In genomic region chr2:111618953-111619902, GRCh38 we compare ENCODE assay signal across 11 cellular contexts.
A peak's percentile ranks its signal among the peaks of the same experiment; 100 is the strongest.
DNase-seq lines count a peak whose midpoint lies in the region; ATAC-seq and TF ChIP-seq lines count a peak whose summit lies in the region.
"Had no signal": no experiment of that assay in that cellular context is flagged by ENCODE, and none has a peak within 500 bp of the region (broad histone marks: within the 10 kb centered on the region; RNA-seq: fewer than 3 reads in every experiment).

No MANE protein-coding gene starts in this region.

- H3K27ac ChIP-seq in PC-3 (ENCODE audit: low read length) (no peak overlapping the region), esophagus (ENCODE audit: low read depth in 2 of 2, low read length in 1 of 2) (peak overlapping the region; percentile 22 to 82), osteoblast (ENCODE audit: low read depth, low read length) (no peak overlapping the region)

- H3K4me1 ChIP-seq in PC-3 (ENCODE audit: insufficient read depth, low read length) = peaks cover 37% of the 10 kb centered on the region
- peaks cover 9% of the 10 kb centered on the region in 2 donors for H3K4me1 ChIP-seq in esophagus (ENCODE audit: control insufficient read depth in 2 of 2, insufficient read depth in 2 of 2, low read length in 1 of 2)
- peaks cover 23% of the 10 kb centered on the region for H3K4me1 ChIP-seq in osteoblast (ENCODE audit: insufficient read depth, low read length)

- H3K9ac ChIP-seq in PC-3 (ENCODE audit: low read length) = no peak overlapping the region

- no peaks in the 10 kb centered on the region for H3K9me2 ChIP-seq in PC-3 (replicated peaks; ENCODE audit: low read length)

- H2AFZ ChIP-seq in PC-3 (ENCODE audit: low read length) (no peak overlapping the region), osteoblast (ENCODE audit: low read length) (peak overlapping the region; percentile 65)

- BruUV-seq in PC-3 (replicated peaks; lab: Mats Ljungman, UMichigan) = no TSS peak

- H3K79me2 ChIP-seq in PC-3 (ENCODE audit: low read length) (no peaks in the 10 kb centered on the region), osteoblast (ENCODE audit: insufficient read depth, low read length) (no peaks in the 10 kb centered on the region)

- H3K9me3 ChIP-seq in PC-3 (ENCODE audit: low read length) (no peaks in the 10 kb centered on the region), esophagus (ENCODE audit: control insufficient read depth in 2 of 2, insufficient read depth in 1 of 2, low read depth in 1 of 2, low read length in 1 of 2) (no peaks in the 10 kb centered on the region), osteoblast (ENCODE audit: low read depth, low read length) (no peaks in the 10 kb centered on the region)

- H3K4me2 ChIP-seq in PC-3 (ENCODE audit: low read length) = no peak overlapping the region
- H3K4me2 ChIP-seq in osteoblast (ENCODE audit: insufficient read depth, low read length) = peak overlapping the region; percentile 59

- no peaks in the 10 kb centered on the region for H3K36me3 ChIP-seq in PC-3 (ENCODE audit: low read depth, low read length)
- no peaks in the 10 kb centered on the region for H3K36me3 ChIP-seq in esophagus (ENCODE audit: control insufficient read depth in 2 of 2, insufficient read depth in 2 of 2, low read length in 1 of 2)
- H3K36me3 ChIP-seq in osteoblast (ENCODE audit: insufficient read depth, low read length) = no peaks in the 10 kb centered on the region

- H4K20me1 ChIP-seq in PC-3 (ENCODE audit: low read length) (no peaks in the 10 kb centered on the region), osteoblast (ENCODE audit: insufficient read depth, low read length) (no peaks in the 10 kb centered on the region)

- ATAC-seq in PC-3 = no peak
- no peak for ATAC-seq in GM21786 (IDR thresholded peaks at IDR 0.05; ENCODE audit: unreplicated experiment)
- ATAC-seq: activated naive CD4-positive, alpha-beta T cell treated with anti-CD3 and anti-CD28 coated beads, Interleukin-2, amount 50 U/mL, for 72 hours; naive thymus-derived CD8-positive, alpha-beta T cell had no signal

- CTCF ChIA-PET in PC-3 (lab: Charles Lee) = interaction anchor here (0.6 kb wide), 1 partner anchor 58 kb away, joined by 3 read pairs; no protein-coding TSS in a partner anchor

- no peak overlapping the region for H3K4me3 ChIP-seq in GM12865 (ENCODE audit: low read depth, low read length)
- H3K4me3 ChIP-seq in PC-3 (ENCODE audit: low read length) = no peak overlapping the region
- no peak overlapping the region for H3K4me3 ChIP-seq in esophagus (ENCODE audit: low read depth in 1 of 2, low read length in 2 of 2)
- no peak overlapping the region for H3K4me3 ChIP-seq in osteoblast (ENCODE audit: insufficient read depth, low read length)

- peak; percentile 7 for TF ChIP-seq CTCF in GM12865 (IDR thresholded peaks at IDR 0.05; ENCODE audit: insufficient read depth, low read depth, low read length, missing control alignments)
- TF ChIP-seq CTCF in PC-3 (conservative IDR thresholded peaks at IDR 0.05; ENCODE audit: low read depth, low read length) = peak; percentile 50; the same call in 1 of the 2 replicates
- TF ChIP-seq CTCF in osteoblast (IDR thresholded peaks at IDR 0.05; ENCODE audit: extremely low read depth, low read depth, low read length) = no peak

- WGBS in esophagus, 2 donors = 75 to 76% methylated on average over 12 of the region's 12 CpGs

- POLR2A ChIA-PET in PC-3 (lab: Charles Lee; ENCODE audit: unreplicated experiment) = interaction anchor here (0.6 kb wide), 1 partner anchor 58 kb away, joined by 3 read pairs; no protein-coding TSS in a partner anchor

- H3K27me3 ChIP-seq in PC-3 (ENCODE audit: low read length) = no peaks in the 10 kb centered on the region
- no peaks in the 10 kb centered on the region for H3K27me3 ChIP-seq in esophagus (ENCODE audit: control insufficient read depth in 1 of 2, insufficient read depth in 2 of 2, low read length in 2 of 2)
- H3K27me3 ChIP-seq in osteoblast (ENCODE audit: insufficient read depth, low read length) = no peaks in the 10 kb centered on the region

- DNase-seq in GM12865 (ENCODE audit: low read depth) = no peak
- no peak for DNase-seq in PC-3
- no peak for DNase-seq in osteoblast (ENCODE audit: insufficient read length, low spot score, missing footprints)
- no peak for DNase-seq in retina
- no peak for DNase-seq in A172 (ENCODE audit: low spot score)
- DNase-seq in inferior parietal cortex (ENCODE audit: extremely low spot score) = no peak
- DNase-seq: naive thymus-derived CD8-positive, alpha-beta T cell; NCI-H2081 treated with DMSO at 0.1 percent for 48 hours had no signal

- intact Hi-C loops in PC-3 (cut with micrococcal nuclease) = no loop called here

- no peaks in the 10 kb centered on the region for H3F3A ChIP-seq in PC-3 (ENCODE audit: low read length, unreplicated experiment)

Comparison
In these comparisons a context has a peak if more than half of its experiments do, and no peak if none do; other contexts are left out.
1. H3K27ac ChIP-seq: peak in esophagus (2 of 2); none in PC-3 (single experiment) and osteoblast (single experiment).